7 cellular contexts compared by ENCODE assay signal in the genomic region with DNA sequence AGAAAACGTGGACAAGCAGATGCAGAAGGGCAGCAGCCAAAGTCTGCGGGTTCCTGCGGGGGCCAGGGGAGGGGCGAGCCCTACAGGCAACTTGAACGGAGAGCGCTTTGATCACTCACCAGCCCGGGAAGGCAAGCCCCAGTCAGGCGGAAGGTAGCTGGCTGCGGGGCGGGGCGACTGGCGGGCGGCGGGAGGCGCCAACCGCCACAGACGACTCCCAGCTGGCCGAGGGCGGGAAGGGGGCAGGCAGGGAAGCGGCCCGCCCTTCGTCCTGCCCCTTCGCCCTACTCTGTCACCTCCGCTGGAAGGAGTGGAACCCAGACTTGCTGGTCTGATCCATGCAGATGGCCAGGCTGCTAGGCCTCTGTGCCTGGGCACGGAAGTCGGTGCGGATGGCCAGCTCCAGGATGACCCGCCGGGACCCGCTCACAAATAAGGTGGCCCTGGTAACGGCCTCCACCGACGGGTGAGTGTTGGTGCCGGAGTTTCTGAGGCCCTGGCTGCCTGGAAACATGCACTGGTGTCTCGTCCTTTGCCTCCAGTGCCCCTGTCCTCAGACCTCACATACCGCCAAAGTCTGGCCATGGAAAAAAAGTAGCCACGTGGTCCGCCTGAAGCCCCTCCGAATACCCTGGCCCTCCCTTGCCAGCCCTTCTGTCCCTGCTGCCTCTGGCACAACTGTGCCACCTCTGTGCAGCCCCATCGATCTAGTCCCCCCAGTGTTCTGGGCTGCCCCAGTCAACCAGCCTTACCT. TPM values are rescaled to one million over a fixed set of nuclear protein-coding genes. Genes with fewer than 3 reads are reported as not detected.
A peak's percentile ranks its signal among the peaks of the same experiment; 100 is the strongest.
DNase-seq lines count a peak whose midpoint lies in the region; ATAC-seq and TF ChIP-seq lines count a peak whose summit lies in the region.
"Not testable (repeated sequence)": the region's sequence is repeated elsewhere in the genome, so short reads cannot be mapped to it uniquely, and the experiment has no call there.

DHRS4L2 (plus strand) TSS at position 320 of the 754 bp plus-strand sequence; CDS start at position 339, 19 bp downstream.

- not testable (repeated sequence) for TF ChIP-seq CTCF in mammary epithelial cell (conservative IDR thresholded peaks at IDR 0.05 in 1 of 2, IDR thresholded peaks at IDR 0.05 in 1 of 2; ENCODE audit: extremely low read depth in 1 of 2, insufficient read depth in 1 of 2, low read depth in 1 of 2, low read length in 2 of 2)

- intact Hi-C loops in mammary epithelial cell (cut with micrococcal nuclease) = loop anchor here (5.0 kb wide), 1 partner anchor 44 kb away; no protein-coding TSS in a partner anchor

- H3K4me3 ChIP-seq in mammary epithelial cell (replicated peaks in 1 of 3; ENCODE audit: insufficient read depth in 1 of 3, low read depth in 2 of 3, low read length in 3 of 3) (peak within 1 kb of the TSS; percentile 32 to 61 (median 39)), skeletal muscle tissue (ENCODE audit: low read length in 3 of 3) (peak within 1 kb of the TSS; percentile 59 to 78 (median 70))

- in situ Hi-C loops in mammary epithelial cell (cut with MboI; ENCODE audit: low sequenced_read_pairs in 2 of 2) = not testable (repeated sequence)

- H3K27me3 ChIP-seq in mammary epithelial cell (ENCODE audit: insufficient read depth, low read length); skeletal muscle tissue (ENCODE audit: control insufficient read depth in 3 of 3, insufficient read depth in 3 of 3, low read length in 3 of 3): not testable (repeated sequence)

- DNase-seq in NCI-H1436 (lab: John Stamatoyannopoulos, UW) (peak; percentile 39), mammary epithelial cell (peak; percentile 75), iPS-NIHi7 (ENCODE audit: extremely low spot score) (peak; percentile 82)
- DNase-seq in activated CD4-positive, CD25-positive, alpha-beta regulatory T cell treated with anti-CD3 and anti-CD28 coated beads, Interleukin-2, amount 50 U/mL, for 72 hours = peak; percentile 78

- not testable (repeated sequence) for BruUV-seq in mammary epithelial cell (replicated peaks; lab: Mats Ljungman, UMichigan)

- not testable (repeated sequence) for H3K36me3 ChIP-seq in mammary epithelial cell (ENCODE audit: insufficient read depth, low read length); skeletal muscle tissue (ENCODE audit: control insufficient read depth in 3 of 3, insufficient read depth in 3 of 3, low read length in 3 of 3)

- peak within 1 kb of the TSS; percentile 99 for H2AFZ ChIP-seq in mammary epithelial cell (ENCODE audit: low read depth, low read length)

- H4K20me1 ChIP-seq in mammary epithelial cell (ENCODE audit: insufficient read depth, low read length) = not testable (repeated sequence)

- H3K9ac ChIP-seq in mammary epithelial cell (ENCODE audit: insufficient read depth, low read length) = not testable (repeated sequence)
- peak within 1 kb of the TSS; percentile 61 to 88 (median 74) for H3K9ac ChIP-seq in skeletal muscle tissue (ENCODE audit: low read depth in 1 of 3, low read length in 3 of 3)

- CTCF ChIA-PET in mammary epithelial cell (lab: Charles Lee; ENCODE audit: low non-redundant PET) = not testable (repeated sequence)

- peaks cover 10% of the 10 kb centered on the region for H3K4me1 ChIP-seq in mammary epithelial cell (ENCODE audit: insufficient read depth, low read length)
- H3K4me1 ChIP-seq in skeletal muscle tissue (ENCODE audit: control insufficient read depth in 3 of 3, insufficient read depth in 3 of 3, low read length in 3 of 3) = peaks cover 12 to 22% (median 13%) of the 10 kb centered on the region in 3 donors

- WGBS in mammary epithelial cell (ENCODE audit: low coverage, missing lambda C conversion rate) = 5% methylated on average over 28 of the region's 40 CpGs

- not testable (repeated sequence) for H3K79me2 ChIP-seq in mammary epithelial cell (ENCODE audit: insufficient read depth, low read length)

- not testable (repeated sequence) for H3K27ac ChIP-seq in mammary epithelial cell (ENCODE audit: insufficient read depth, low read depth, low read length)
- H3K27ac ChIP-seq in skeletal muscle tissue (ENCODE audit: low read depth, low read length) = peak within 1 kb of the TSS; percentile 80

- ATAC-seq in GM18519 (IDR thresholded peaks at IDR 0.05; ENCODE audit: low FRiP score, unreplicated experiment) (peak; percentile 62), HG02884 (IDR thresholded peaks at IDR 0.05; ENCODE audit: unreplicated experiment) (peak; percentile 91)

- peak within 1 kb of the TSS; percentile 93 for H3K4me2 ChIP-seq in mammary epithelial cell (ENCODE audit: insufficient read depth, low read depth, low read length)

- dilution Hi-C loops in mammary epithelial cell (cut with HindIII; ENCODE audit: low sequenced_read_pairs) = not testable (repeated sequence)

- H3K9me3 ChIP-seq in mammary epithelial cell (replicated peaks; ENCODE audit: insufficient read depth, low read length); skeletal muscle tissue (ENCODE audit: control insufficient read depth in 3 of 3, low read length in 3 of 3): not testable (repeated sequence)

RNA-seq across cellular contexts. Expression of gene DHRS4L2, which starts in this region (rescaled TPM):
- total RNA-seq in mammary epithelial cell = 10 to 100 TPM in 1 of 2 donors, 1 to 10 TPM in 1; 9.3 to 25.0 TPM
- polyA plus RNA-seq in mammary epithelial cell = 15.7 TPM
- polyA minus RNA-seq in mammary epithelial cell = 40.3 TPM
- 8.9 TPM for total RNA-seq in skeletal muscle tissue
